9 cellular contexts compared by ENCODE assay signal in genomic region chr19:46372901-46373572, GRCh38. TPM values are rescaled to one million over a fixed set of nuclear protein-coding genes. Genes with fewer than 3 reads are reported as not detected.
A peak's percentile ranks its signal among the peaks of the same experiment; 100 is the strongest.
DNase-seq lines count a peak whose midpoint lies in the region; ATAC-seq and TF ChIP-seq lines count a peak whose summit lies in the region.
"Had no signal": no experiment of that assay in that cellular context is flagged by ENCODE, and none has a peak within 500 bp of the region (broad histone marks: within the 10 kb centered on the region; RNA-seq: fewer than 3 reads in every experiment).

No MANE protein-coding gene starts in this region.

- H3K27ac ChIP-seq in HUES6 (ENCODE audit: low read depth, low read length) (peak overlapping the region; percentile 86), mesenchymal stem cell (ENCODE audit: low read length, poor library complexity, severe bottlenecking) (peak overlapping the region; percentile 94)

- ATAC-seq in GM21360 (IDR thresholded peaks at IDR 0.05; ENCODE audit: unreplicated experiment): no peak

- H3K23ac ChIP-seq in mesenchymal stem cell (ENCODE audit: low read length in 2 of 2): no peak overlapping the region

- H3K36me3 ChIP-seq in HUES6 (ENCODE audit: control insufficient read depth, insufficient read depth, low read length) (peaks cover 36% of the 10 kb centered on the region), mesenchymal stem cell (ENCODE audit: control insufficient read depth in 1 of 2, insufficient read depth in 2 of 2, low read depth in 1 of 2, low read length in 2 of 2) (peaks cover 37 to 42% of the 10 kb centered on the region in 2 experiments)

- peak overlapping the region in 1 of 2 experiments; percentile 95 for H3K14ac ChIP-seq in mesenchymal stem cell (ENCODE audit: low read length in 2 of 2)

- H3K4me1 ChIP-seq in HUES6 (ENCODE audit: control insufficient read depth, insufficient read depth, low read length) (peaks cover 37% of the 10 kb centered on the region), mesenchymal stem cell (ENCODE audit: control insufficient read depth, insufficient read depth, low read depth, low read length) (peaks cover 35% of the 10 kb centered on the region)

- H3K4me3 ChIP-seq in AG10803 (ENCODE audit: low read length): peak overlapping the region; percentile 12; the same call in 1 of the 2 replicates
- peak overlapping the region; percentile 32 for H3K4me3 ChIP-seq in HUES6 (ENCODE audit: low read depth, low read length)
- H3K4me3 ChIP-seq in cardiac fibroblast (replicated peaks in 1 of 2; ENCODE audit: low read depth in 2 of 2, low read length in 2 of 2): no peak overlapping the region
- peak overlapping the region in 1 of 2 experiments; percentile 38 for H3K4me3 ChIP-seq in mesenchymal stem cell (ENCODE audit: insufficient read depth in 1 of 2, low read depth in 1 of 2, low read length in 2 of 2)

- H2AK5ac ChIP-seq in mesenchymal stem cell (ENCODE audit: low read length, severe bottlenecking): peak overlapping the region; percentile 75

- peak overlapping the region; percentile 34 to 79 for H2BK12ac ChIP-seq in mesenchymal stem cell (ENCODE audit: low read length in 2 of 2)

- H3K79me1 ChIP-seq in mesenchymal stem cell (replicated peaks; ENCODE audit: low read length, poor library complexity, severe bottlenecking): peaks cover 30% of the 10 kb centered on the region

- TF ChIP-seq CTCF in AG10803 (conservative IDR thresholded peaks at IDR 0.05; ENCODE audit: low read length) (peak; percentile 48), cardiac fibroblast (IDR thresholded peaks at IDR 0.05; ENCODE audit: low read depth, low read length) (peak; percentile 43)

- WGBS in mesenchymal stem cell: 60% methylated on average over 11 of the region's 13 CpGs

- H2BK120ac ChIP-seq in mesenchymal stem cell (ENCODE audit: low read depth, low read length): peak overlapping the region; percentile 39

- H3K9me3 ChIP-seq in HUES6 (ENCODE audit: control insufficient read depth, insufficient read depth, low read depth, low read length) (no peaks in the 10 kb centered on the region), mesenchymal stem cell (ENCODE audit: control insufficient read depth, low read length) (no peaks in the 10 kb centered on the region)

- DNase-seq in AG10803 (ENCODE audit: low read depth) (peak; percentile 55), cardiac fibroblast (ENCODE audit: low read depth in 2 of 2) (peak; percentile 28 to 67), mesenchymal stem cell (peak; percentile 76), middle frontal gyrus (ENCODE audit: extremely low spot score, low spot score) (no peak), T-helper 1 cell (no peak), NCI-H526 (lab: John Stamatoyannopoulos, UW) (no peak)
- DNase-seq: NCI-H526 treated with DMSO at 0.1 percent for 48 hours had no signal

- no peaks in the 10 kb centered on the region for H3K27me3 ChIP-seq in HUES6 (ENCODE audit: control insufficient read depth, insufficient read depth, low read length)
- no peaks in the 10 kb centered on the region for H3K27me3 ChIP-seq in mesenchymal stem cell (ENCODE audit: control insufficient read depth in 1 of 2, insufficient read depth in 1 of 2, low read length in 2 of 2)

- H2BK5ac ChIP-seq in mesenchymal stem cell (ENCODE audit: low read depth, low read length, poor library complexity, severe bottlenecking): peak overlapping the region; percentile 93

- H2BK15ac ChIP-seq in mesenchymal stem cell (ENCODE audit: low read depth, poor library complexity, severe bottlenecking): peak overlapping the region; percentile 60

- peak overlapping the region; percentile 55 for H4K91ac ChIP-seq in mesenchymal stem cell (ENCODE audit: low read length)

- H3K4ac ChIP-seq in mesenchymal stem cell (ENCODE audit: low read depth in 1 of 2, low read length in 2 of 2): peak overlapping the region; percentile 45 to 79

- H3K4me2 ChIP-seq in mesenchymal stem cell (ENCODE audit: low read length, poor library complexity, severe bottlenecking): no peak overlapping the region

- peak overlapping the region; percentile 87 for H4K8ac ChIP-seq in mesenchymal stem cell (ENCODE audit: low read length)

- H3K9ac ChIP-seq in HUES6 (ENCODE audit: low read length) (peak overlapping the region; percentile 65), mesenchymal stem cell (ENCODE audit: low read length) (peak overlapping the region; percentile 72)

- H3K18ac ChIP-seq in mesenchymal stem cell (ENCODE audit: low read depth in 1 of 2, low read length in 2 of 2): peak overlapping the region; percentile 80 to 90

- H2AFZ ChIP-seq in mesenchymal stem cell (ENCODE audit: low read depth, low read length): no peak overlapping the region

RNA-seq across cellular contexts. Expression of gene PPP5C, which starts 26.1 kb away (rescaled TPM):
- polyA plus RNA-seq in mesenchymal stem cell (2013, experiment 1 of 2): 67.1 TPM
- polyA plus RNA-seq in mesenchymal stem cell (2013, experiment 2 of 2): 63.7 TPM

RNA-seq across cellular contexts. Expression of gene CCDC8, which starts 40.3 kb away (rescaled TPM):
- 17.9 TPM for polyA plus RNA-seq in mesenchymal stem cell (2013, experiment 1 of 2)
- 17.9 TPM for polyA plus RNA-seq in mesenchymal stem cell (2013, experiment 2 of 2)

RNA-seq across cellular contexts. Expression of gene PNMA8C, which starts 55.7 kb away (rescaled TPM):
- 0.03 TPM for polyA plus RNA-seq in mesenchymal stem cell (2013, experiment 1 of 2)
- polyA plus RNA-seq in mesenchymal stem cell (2013, experiment 2 of 2): 0.03 TPM

Comparison
In these comparisons a context has a peak if more than half of its experiments do, and no peak if none do; other contexts are left out.
1. DNase-seq: peak in AG10803 (single experiment), cardiac fibroblast (2 of 2) and mesenchymal stem cell (single experiment); none in middle frontal gyrus (single experiment), T-helper 1 cell (0 of 5) and NCI-H526 (0 of 2).
2. H3K4me3 ChIP-seq: peak in AG10803 (single experiment) and HUES6 (single experiment); none in cardiac fibroblast (0 of 2).